ENCODE assay signal across 1 cellular context in genomic region chr12:74963867-74964331, GRCh38.
TF ChIP-seq lines count a peak whose summit lies in the region.

No MANE protein-coding gene starts in this region.

TF ChIP-seq in liver, 16 proteins besides CTCF, POLR2A, EP300 and RAD21 (continued from another document):
- TF ChIP-seq ZBTB33 (IDR thresholded peaks at IDR 0.05) (peak; percentile 76), HNF4G (IDR thresholded peaks at IDR 0.05) (no peak)
